In genomic region chr20:49893242-49894072, GRCh38 we compare ENCODE assay signal across 8 cellular contexts. TPM values are rescaled to one million over a fixed set of nuclear protein-coding genes. Genes with fewer than 3 reads are reported as not detected.
DNase-seq lines count a peak whose midpoint lies in the region; ATAC-seq and TF ChIP-seq lines count a peak whose summit lies in the region.

No MANE protein-coding gene starts in this region.

- H3K9me2 ChIP-seq in GM23338 (ENCODE audit: insufficient read depth): no peaks in the 10 kb centered on the region

- ATAC-seq in GM23338 (no peak), left colon (no peak)
- no peak for ATAC-seq in naive thymus-derived CD8-positive, alpha-beta T cell

- no peaks in the 10 kb centered on the region for H3K36me3 ChIP-seq in GM23338 (ENCODE audit: insufficient read depth)

- no peak overlapping the region for H2AFZ ChIP-seq in GM23338

- POLR2A ChIA-PET in naive thymus-derived CD8-positive, alpha-beta T cell (lab: Charles Lee): no interaction called here

- H3K27me3 Mint-ChIP-seq in GM23338 (ENCODE audit: insufficient read depth, low read depth, poor library complexity) (peaks cover 17% of the 10 kb centered on the region), nephron (ENCODE audit: low read depth) (no peaks in the 10 kb centered on the region)
- no peaks in the 10 kb centered on the region for H3K27me3 Mint-ChIP-seq in activated T-helper 2 cell treated with anti-CD3 and anti-CD28 coated beads, Interferon-gamma antibody, Interleukin-2, Interleukin-4, amounts not matched to agents 10 μg/mL and 5 μg/mL and 100 μg/mL, durations not matched to agents 14 hours and 24 hours and 36 hours (ENCODE audit: low read depth)
- H3K27me3 Mint-ChIP-seq in naive thymus-derived CD8-positive, alpha-beta T cell: no peaks in the 10 kb centered on the region

- DNase-seq in AG10803 (ENCODE audit: low read depth): peak; percentile 48
- no peak for DNase-seq in GM23338 (ENCODE audit: low spot score)
- no peak for DNase-seq in activated T-helper 2 cell treated with anti-CD3 and anti-CD28 coated beads, Interferon-gamma antibody, Interleukin-2, Interleukin-4, amounts not matched to agents 10 μg/mL and 5 μg/mL and 100 μg/mL, durations not matched to agents 14 hours and 24 hours and 36 hours (ENCODE audit: low spot score)
- no peak for DNase-seq in naive thymus-derived CD8-positive, alpha-beta T cell
- no peak for DNase-seq in NCI-H146 treated with DMSO at 0.1 percent for 48 hours (lab: John Stamatoyannopoulos, UW; ENCODE audit: unreplicated experiment)
- no peak for DNase-seq in left colon
- no peak for DNase-seq in NCI-H1092 (lab: John Stamatoyannopoulos, UW)

- H3K27me3 ChIP-seq in GM23338 (ENCODE audit: insufficient read depth): no peaks in the 10 kb centered on the region

- intact Hi-C loops in activated T-helper 2 cell treated with anti-CD3 and anti-CD28 coated beads, Interferon-gamma antibody, Interleukin-2, Interleukin-4, amounts not matched to agents 10 μg/mL and 5 μg/mL and 100 μg/mL, durations not matched to agents 14 hours and 24 hours and 36 hours (cut with micrococcal nuclease): no loop called here
- intact Hi-C loops in left colon (cut with DNase I, micrococcal nuclease): no loop called here

- no peaks in the 10 kb centered on the region for H3K79me2 ChIP-seq in GM23338 (replicated peaks; ENCODE audit: insufficient read depth)

- H3K4me3 ChIP-seq in AG10803 (ENCODE audit: low read length) (peak overlapping the region; percentile 15; the same call in 1 of the 2 replicates), GM23338 (no peak overlapping the region)

- H3K4me1 Mint-ChIP-seq in GM23338 (peaks cover 33% of the 10 kb centered on the region), nephron (peaks cover 50% of the 10 kb centered on the region)
- H3K4me1 Mint-ChIP-seq in activated T-helper 2 cell treated with anti-CD3 and anti-CD28 coated beads, Interferon-gamma antibody, Interleukin-2, Interleukin-4, amounts not matched to agents 10 μg/mL and 5 μg/mL and 100 μg/mL, durations not matched to agents 14 hours and 24 hours and 36 hours (ENCODE audit: low read depth): peaks cover 17% of the 10 kb centered on the region
- peaks cover 6 to 24% (median 8%) of the 10 kb centered on the region in 4 donors for H3K4me1 Mint-ChIP-seq in naive thymus-derived CD8-positive, alpha-beta T cell

- no peaks in the 10 kb centered on the region for H3K36me3 Mint-ChIP-seq in GM23338 (ENCODE audit: low read depth)
- peaks cover 20% of the 10 kb centered on the region for H3K36me3 Mint-ChIP-seq in activated T-helper 2 cell treated with anti-CD3 and anti-CD28 coated beads, Interferon-gamma antibody, Interleukin-2, Interleukin-4, amounts not matched to agents 10 μg/mL and 5 μg/mL and 100 μg/mL, durations not matched to agents 14 hours and 24 hours and 36 hours (ENCODE audit: low read depth)
- peaks cover 6% of the 10 kb centered on the region for H3K36me3 Mint-ChIP-seq in nephron (ENCODE audit: low read depth)
- peaks cover 0 to 13% (median 0%) of the 10 kb centered on the region in 3 donors for H3K36me3 Mint-ChIP-seq in naive thymus-derived CD8-positive, alpha-beta T cell

- H3K9me3 Mint-ChIP-seq in GM23338: no peaks in the 10 kb centered on the region
- H3K9me3 Mint-ChIP-seq in activated T-helper 2 cell treated with anti-CD3 and anti-CD28 coated beads, Interferon-gamma antibody, Interleukin-2, Interleukin-4, amounts not matched to agents 10 μg/mL and 5 μg/mL and 100 μg/mL, durations not matched to agents 14 hours and 24 hours and 36 hours: no peaks in the 10 kb centered on the region
- no peaks in the 10 kb centered on the region for H3K9me3 Mint-ChIP-seq in nephron
- H3K9me3 Mint-ChIP-seq in naive thymus-derived CD8-positive, alpha-beta T cell: no peaks in the 10 kb centered on the region

- no peak for TF ChIP-seq CTCF in AG10803 (conservative IDR thresholded peaks at IDR 0.05; ENCODE audit: low read length)
- TF ChIP-seq CTCF in GM23338 (conservative IDR thresholded peaks at IDR 0.05; ENCODE audit: low read depth in 2 of 2): no peak
- no peak for TF ChIP-seq CTCF in nephron (IDR thresholded peaks at IDR 0.05; ENCODE audit: unreplicated experiment in 3 of 3)

- H3K27ac Mint-ChIP-seq in GM23338 (peak overlapping the region; percentile 68; the same call in 1 of the 2 replicates), nephron (peak overlapping the region in 2 of 3 experiments; percentile 37 to 86)
- H3K27ac Mint-ChIP-seq in activated T-helper 2 cell treated with anti-CD3 and anti-CD28 coated beads, Interferon-gamma antibody, Interleukin-2, Interleukin-4, amounts not matched to agents 10 μg/mL and 5 μg/mL and 100 μg/mL, durations not matched to agents 14 hours and 24 hours and 36 hours: peak overlapping the region; percentile 92
- H3K27ac Mint-ChIP-seq in naive thymus-derived CD8-positive, alpha-beta T cell: peak overlapping the region in 3 of 10 donors; percentile 42 to 68 (median 43)

- no peaks in the 10 kb centered on the region for H3F3A ChIP-seq in GM23338 (replicated peaks; ENCODE audit: low read depth)

- no peak overlapping the region for H3K27ac ChIP-seq in GM23338 (ENCODE audit: low read depth)

- no peak overlapping the region for H3K4me2 ChIP-seq in GM23338

- H3K4me1 ChIP-seq in GM23338 (ENCODE audit: insufficient read depth): peaks cover 10% of the 10 kb centered on the region

- no peaks in the 10 kb centered on the region for H4K20me1 ChIP-seq in GM23338 (replicated peaks; ENCODE audit: insufficient read depth)

- H3K4me3 Mint-ChIP-seq in GM23338: no peak overlapping the region; the same call in 2 of the 3 replicates
- peak overlapping the region; percentile 41 for H3K4me3 Mint-ChIP-seq in activated T-helper 2 cell treated with anti-CD3 and anti-CD28 coated beads, Interferon-gamma antibody, Interleukin-2, Interleukin-4, amounts not matched to agents 10 μg/mL and 5 μg/mL and 100 μg/mL, durations not matched to agents 14 hours and 24 hours and 36 hours (ENCODE audit: low read depth)
- peak overlapping the region in 1 of 3 experiments; percentile 10 for H3K4me3 Mint-ChIP-seq in nephron
- H3K4me3 Mint-ChIP-seq in naive thymus-derived CD8-positive, alpha-beta T cell: peak overlapping the region in 2 of 10 donors; percentile 21 to 35

TF ChIP-seq in GM23338, 12 proteins besides CTCF, POLR2A, EP300 and RAD21:
- no peak for TF ChIP-seq CREB1 (CRISPR knock-in tag; IDR thresholded peaks at IDR 0.05; ENCODE audit: low read depth)
- no peak for TF ChIP-seq ZNF331 (CRISPR knock-in tag; IDR thresholded peaks at IDR 0.05; ENCODE audit: low read depth)
- no peak for TF ChIP-seq NANOG (IDR thresholded peaks at IDR 0.05; ENCODE audit: borderline replicate concordance)
- no peak for TF ChIP-seq ZNF114 (CRISPR knock-in tag; IDR thresholded peaks at IDR 0.05)
TF ChIP-seq in GM23338: peak in this region for 0.

RNA-seq across cellular contexts. Expression of gene SPATA2, which starts 21.9 kb away (rescaled TPM):
- 8.7 and 9.3 TPM in 2 replicates for total RNA-seq in GM23338 (2014; rRNA removed; shearing (Covaris generic))
- 4.9 and 5.3 TPM in 2 replicates for polyA plus RNA-seq in GM23338 (2016; fragmentation: Nextera tagmentation; extraction: Ambion mirVana)
- total RNA-seq in activated T-helper 2 cell treated with anti-CD3 and anti-CD28 coated beads, Interferon-gamma antibody, Interleukin-2, Interleukin-4, amounts not matched to agents 10 μg/mL and 5 μg/mL and 100 μg/mL, durations not matched to agents 14 hours and 24 hours and 36 hours: 8.3 and 8.5 TPM in 2 replicates
- total RNA-seq in naive thymus-derived CD8-positive, alpha-beta T cell: 1 to 10 TPM; 8.0 to 9.0 TPM
- polyA plus RNA-seq in naive thymus-derived CD8-positive, alpha-beta T cell: 1 to 10 TPM; 1.7 to 5.7 (median 2.0) TPM
- total RNA-seq in left colon: 10 to 100 TPM; 19.9 to 22.0 TPM

RNA-seq across cellular contexts. Expression of gene RNF114, which starts 42.7 kb away (rescaled TPM):
- total RNA-seq in GM23338 (2014; rRNA removed; shearing (Covaris generic)): 211 and 279 TPM in 2 replicates
- polyA plus RNA-seq in GM23338 (2016; fragmentation: Nextera tagmentation; extraction: Ambion mirVana): 153 and 155 TPM in 2 replicates
- total RNA-seq in activated T-helper 2 cell treated with anti-CD3 and anti-CD28 coated beads, Interferon-gamma antibody, Interleukin-2, Interleukin-4, amounts not matched to agents 10 μg/mL and 5 μg/mL and 100 μg/mL, durations not matched to agents 14 hours and 24 hours and 36 hours: 64.0 and 67.6 TPM in 2 replicates
- 100 to 1,000 TPM; 104 to 105 TPM for total RNA-seq in naive thymus-derived CD8-positive, alpha-beta T cell
- polyA plus RNA-seq in naive thymus-derived CD8-positive, alpha-beta T cell: 100 to 1,000 TPM; 123 to 133 (median 123) TPM
- 10 to 100 TPM; 75.7 to 84.1 TPM for total RNA-seq in left colon
